ENCODE assay signal across 19 cellular contexts in genomic region chr12:28787151-28787550, GRCh38.
DNase-seq lines count a peak whose midpoint lies in the region; ATAC-seq and TF ChIP-seq lines count a peak whose summit lies in the region.
"Had no signal": no experiment of that assay in that cellular context is flagged by ENCODE, and none has a peak within 500 bp of the region (broad histone marks: within the 10 kb centered on the region; RNA-seq: fewer than 3 reads in every experiment).

No MANE protein-coding gene starts in this region.

- no peak for TF ChIP-seq POLR2A in erythroblast (IDR thresholded peaks at IDR 0.05; ENCODE audit: low read length)

- DNase-seq in Ammon's horn (ENCODE audit: low spot score) (peak; percentile 48), NCI-H446 treated with DMSO at 0.1 percent for 48 hours (lab: John Stamatoyannopoulos, UW) (peak; percentile 25), brain pericyte (ENCODE audit: low read depth, low spot score) (peak; percentile 68), medulla oblongata (ENCODE audit: extremely low spot score) (peak; percentile 38), NCI-H2227 treated with DMSO at 0.1 percent for 48 hours (lab: John Stamatoyannopoulos, UW) (no peak), erythroblast (lab: John Stamatoyannopoulos, UW) (no peak)
- no peak for DNase-seq in activated T-helper 1 cell treated with anti-CD3 and anti-CD28 coated beads, Interleukin-12 subunit alpha, Interleukin-12 subunit beta, Interleukin-2, Interleukin-4 antibody, amounts not matched to agents 30 ng/mL and 10 ng/mL and 1 ng/mL, durations not matched to agents 14 hours and 24 hours and 36 hours (ENCODE audit: low spot score)
- DNase-seq: activated CD4-positive, alpha-beta memory T cell treated with anti-CD3 and anti-CD28 coated beads for 36 hours; activated gamma-delta T cell treated with Interleukin-2 at 50 U/mL for 16 hours; islet precursor cell; lower lobe of right lung; NCI-H2081 treated with DMSO at 0.1 percent for 48 hours; NCI-H524; stimulated activated CD4-positive, alpha-beta T cell treated with anti-CD3 and anti-CD28 coated beads, Interleukin-4, amount 100 ng/mL, for 4 hours; stimulated activated naive CD8-positive, alpha-beta T cell treated with anti-CD3 and anti-CD28 coated beads, Interleukin-15, amount 100 ng/mL, for 72 hours had no signal

- H3K9me3 Mint-ChIP-seq in activated T-helper 1 cell treated with anti-CD3 and anti-CD28 coated beads, Interleukin-12 subunit alpha, Interleukin-12 subunit beta, Interleukin-2, Interleukin-4 antibody, amounts not matched to agents 30 ng/mL and 10 ng/mL and 1 ng/mL, durations not matched to agents 14 hours and 24 hours and 36 hours = peaks cover 3% of the 10 kb centered on the region
- H3K9me3 Mint-ChIP-seq: activated CD4-positive, alpha-beta memory T cell treated with anti-CD3 and anti-CD28 coated beads for 36 hours; T-helper 2 cell treated with Interferon-gamma antibody and Interleukin-4, amounts not matched to agents 5 μg/mL and 100 μg/mL, for 36 hours had no signal

- H3K4me1 Mint-ChIP-seq in activated T-helper 1 cell treated with anti-CD3 and anti-CD28 coated beads, Interleukin-12 subunit alpha, Interleukin-12 subunit beta, Interleukin-2, Interleukin-4 antibody, amounts not matched to agents 30 ng/mL and 10 ng/mL and 1 ng/mL, durations not matched to agents 14 hours and 24 hours and 36 hours (ENCODE audit: low read depth) = no peaks in the 10 kb centered on the region
- H3K4me1 Mint-ChIP-seq: stimulated activated naive CD8-positive, alpha-beta T cell treated with anti-CD3 and anti-CD28 coated beads, Interleukin-15, amount 100 ng/mL, for 72 hours had no signal

- H3K4me3 Mint-ChIP-seq in activated T-helper 1 cell treated with anti-CD3 and anti-CD28 coated beads, Interleukin-12 subunit alpha, Interleukin-12 subunit beta, Interleukin-2, Interleukin-4 antibody, amounts not matched to agents 30 ng/mL and 10 ng/mL and 1 ng/mL, durations not matched to agents 14 hours and 24 hours and 36 hours = no peak overlapping the region
- H3K4me3 Mint-ChIP-seq: activated CD4-positive, alpha-beta memory T cell treated with anti-CD3 and anti-CD28 coated beads for 36 hours; stimulated activated naive CD8-positive, alpha-beta T cell treated with anti-CD3 and anti-CD28 coated beads, Interleukin-15, amount 100 ng/mL, for 72 hours; T-helper 2 cell treated with Interferon-gamma antibody and Interleukin-4, amounts not matched to agents 5 μg/mL and 100 μg/mL, for 36 hours had no signal

- no peak for ATAC-seq in HG03175 (IDR thresholded peaks at IDR 0.05; ENCODE audit: unreplicated experiment)
- ATAC-seq: A549; HepG2; lower lobe of right lung; stimulated activated naive CD8-positive, alpha-beta T cell treated with anti-CD3 and anti-CD28 coated beads, Interleukin-15, amount 100 ng/mL, for 72 hours had no signal

- H3K27ac Mint-ChIP-seq in activated T-helper 1 cell treated with anti-CD3 and anti-CD28 coated beads, Interleukin-12 subunit alpha, Interleukin-12 subunit beta, Interleukin-2, Interleukin-4 antibody, amounts not matched to agents 30 ng/mL and 10 ng/mL and 1 ng/mL, durations not matched to agents 14 hours and 24 hours and 36 hours = no peak overlapping the region
- H3K27ac Mint-ChIP-seq: activated CD4-positive, alpha-beta memory T cell treated with anti-CD3 and anti-CD28 coated beads for 36 hours; stimulated activated naive CD8-positive, alpha-beta T cell treated with anti-CD3 and anti-CD28 coated beads, Interleukin-15, amount 100 ng/mL, for 72 hours; T-helper 2 cell treated with Interferon-gamma antibody and Interleukin-4, amounts not matched to agents 5 μg/mL and 100 μg/mL, for 36 hours had no signal

- intact Hi-C loops in activated T-helper 1 cell treated with anti-CD3 and anti-CD28 coated beads, Interleukin-12 subunit alpha, Interleukin-12 subunit beta, Interleukin-2, Interleukin-4 antibody, amounts not matched to agents 30 ng/mL and 10 ng/mL and 1 ng/mL, durations not matched to agents 14 hours and 24 hours and 36 hours (cut with micrococcal nuclease) = no loop called here

- H3K36me3 Mint-ChIP-seq in activated T-helper 1 cell treated with anti-CD3 and anti-CD28 coated beads, Interleukin-12 subunit alpha, Interleukin-12 subunit beta, Interleukin-2, Interleukin-4 antibody, amounts not matched to agents 30 ng/mL and 10 ng/mL and 1 ng/mL, durations not matched to agents 14 hours and 24 hours and 36 hours (ENCODE audit: low read depth) = no peaks in the 10 kb centered on the region
- H3K36me3 Mint-ChIP-seq: activated CD4-positive, alpha-beta memory T cell treated with anti-CD3 and anti-CD28 coated beads for 36 hours had no signal

- peaks cover 1% of the 10 kb centered on the region for H3K27me3 Mint-ChIP-seq in activated T-helper 1 cell treated with anti-CD3 and anti-CD28 coated beads, Interleukin-12 subunit alpha, Interleukin-12 subunit beta, Interleukin-2, Interleukin-4 antibody, amounts not matched to agents 30 ng/mL and 10 ng/mL and 1 ng/mL, durations not matched to agents 14 hours and 24 hours and 36 hours (ENCODE audit: insufficient read depth)
- H3K27me3 Mint-ChIP-seq: activated CD4-positive, alpha-beta memory T cell treated with anti-CD3 and anti-CD28 coated beads for 36 hours had no signal

Comparison
In these comparisons a context has a peak if more than half of its experiments do, and no peak if none do; other contexts are left out.
1. DNase-seq: peak in Ammon's horn (single experiment), NCI-H446 treated with DMSO at 0.1 percent for 48 hours (single experiment), brain pericyte (single experiment) and medulla oblongata (single experiment); none in activated T-helper 1 cell treated with anti-CD3 and anti-CD28 coated beads, Interleukin-12 subunit alpha, Interleukin-12 subunit beta, Interleukin-2, Interleukin-4 antibody, amounts not matched to agents 30 ng/mL and 10 ng/mL and 1 ng/mL, durations not matched to agents 14 hours and 24 hours and 36 hours (single experiment), NCI-H2227 treated with DMSO at 0.1 percent for 48 hours (single experiment) and erythroblast (0 of 2).